ENCODE assay signal across 28 cellular contexts in the genomic region with DNA sequence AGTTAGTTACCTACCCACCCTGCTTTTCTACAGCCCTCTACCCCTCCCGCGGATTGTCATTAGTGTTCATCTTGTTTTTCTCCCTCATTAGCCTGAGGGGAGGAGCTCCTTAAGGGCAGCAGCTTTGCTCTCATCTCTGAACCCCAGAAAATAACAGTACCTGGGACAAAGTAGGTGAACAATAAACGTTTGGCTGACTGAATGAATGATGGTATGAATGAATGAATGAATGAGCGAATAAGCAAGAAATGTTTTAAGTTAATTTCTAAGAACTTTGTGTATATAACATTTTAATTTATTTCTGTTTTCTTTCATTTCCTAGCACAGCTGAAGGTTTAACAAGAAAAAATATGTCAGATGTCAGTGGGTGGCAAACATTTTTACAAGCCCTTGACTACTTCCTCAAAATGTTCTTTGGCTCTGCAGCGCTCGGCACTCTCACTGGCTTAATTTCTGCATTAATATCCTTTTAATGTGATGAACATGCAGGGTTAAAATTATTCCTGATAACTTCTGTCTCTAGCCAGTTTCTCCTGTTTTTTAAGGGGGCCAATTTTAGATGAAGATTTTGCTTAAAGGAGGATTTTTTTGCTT.
"Had no signal": no experiment of that assay in that cellular context is flagged by ENCODE, and none has a peak within 500 bp of the region (broad histone marks: within the 10 kb centered on the region; RNA-seq: fewer than 3 reads in every experiment).

No MANE protein-coding gene starts in this region.

- H3K27ac ChIP-seq: brain microvascular endothelial cell, cardiac muscle cell, colonic mucosa, KMS-11, PC-9, VCaP had no signal

- H3K9ac ChIP-seq: KMS-11 had no signal

- H2AFZ ChIP-seq: PC-9 had no signal

- H3K4me1 ChIP-seq: colonic mucosa had no signal

- H3K27me3 ChIP-seq: brain microvascular endothelial cell, cardiac muscle cell, colonic mucosa, MG63 had no signal

- H3K9me3 ChIP-seq: colonic mucosa, MG63 had no signal

- H3K4me3 ChIP-seq: cardiac muscle cell, colonic mucosa, MG63, PC-9 had no signal

- DNase-seq: activated CD4-positive, alpha-beta memory T cell treated with anti-CD3 and anti-CD28 coated beads, Interleukin-2, amount 10 ng/mL, durations not matched to agents 7 days and 5 days; activated CD4-positive, alpha-beta T cell treated with anti-CD3 and anti-CD28 coated beads, Interleukin-2, amount 10 ng/mL, durations not matched to agents 7 days and 5 days; activated CD4-positive, CD25-positive, alpha-beta regulatory T cell; activated gamma-delta T cell treated with Interleukin-2 at 50 U/mL for 16 hours; activated naive CD4-positive, alpha-beta T cell treated with anti-CD3 and anti-CD28 coated beads, Interleukin-2, amount 10 ng/mL, durations not matched to agents 7 days and 5 days; activated naive CD8-positive, alpha-beta T cell treated with anti-CD3 and anti-CD28 coated beads for 36 hours; activated T-cell treated with anti-CD3 and anti-CD28 coated beads for 4 hours; activated T-cell treated with anti-CD3 and anti-CD28 coated beads, Interleukin-2, amount 50 U/mL, for 48 hours; brain microvascular endothelial cell; colonic mucosa; IMR-90; MG63; NCI-H1092 treated with DMSO at 0.1 percent for 48 hours; NCI-H1417 treated with DMSO at 0.1 percent for 48 hours; NCI-H1694; NCI-H2081; NCI-H446 treated with DMSO at 0.1 percent for 48 hours; NCI-H526 treated with DMSO at 0.1 percent for 48 hours; NCI-H82; PC-9; SHP77 treated with DMSO at 0.1 percent for 48 hours; T-cell; T-helper 2 cell; T1000 had no signal

- H3K36me3 ChIP-seq: brain microvascular endothelial cell had no signal

- ATAC-seq: activated T-helper 17 cell treated with anti-CD3 and anti-CD28 coated beads, Interleukin-2, amount 50 U/mL, for 72 hours; T-cell had no signal

- H3K4me2 ChIP-seq: KMS-11, PC-9 had no signal
